ENCODE assay signal across 8 cellular contexts in genomic region chr6:27809939-27810767, GRCh38.
A peak's percentile ranks its signal among the peaks of the same experiment; 100 is the strongest.
DNase-seq lines count a peak whose midpoint lies in the region; ATAC-seq and TF ChIP-seq lines count a peak whose summit lies in the region.

No MANE protein-coding gene starts in this region.

- no peaks in the 10 kb centered on the region for H3K9me3 ChIP-seq in left lung

- H3K27ac ChIP-seq in left lung, result peak overlapping the region; percentile 90 to 95

- no peaks in the 10 kb centered on the region for H3K36me3 ChIP-seq in left lung

- no peak for TF ChIP-seq CTCF in left lung (IDR thresholded peaks at IDR 0.05)

- peak; percentile 29 for ATAC-seq in HG03378 (IDR thresholded peaks at IDR 0.05; ENCODE audit: unreplicated experiment)
- ATAC-seq in left lung, result peak; percentile 66

- in situ Hi-C loops in GM18951 (cut with MboI; ENCODE audit: low sequenced_read_pairs, unreplicated experiment), result loop anchor here (10.0 to 25.0 kb wide), 2 partner anchors 1573 to 1785 kb away; a partner anchor contains a TSS

- peaks cover 9 to 43% of the 10 kb centered on the region in 2 donors for H3K4me1 ChIP-seq in left lung

- H3K27me3 ChIP-seq in left lung, result peaks cover 0 to 34% of the 10 kb centered on the region in 2 donors

- DNase-seq in AG20443 (ENCODE audit: low spot score), result peak; percentile 78
- peak; percentile 13 to 86 for DNase-seq in NCI-H524 (lab: John Stamatoyannopoulos, UW)
- peak; percentile 79 for DNase-seq in activated CD4-positive, alpha-beta T cell treated with anti-CD3 and anti-CD28 coated beads for 48 hours
- peak; percentile 97 for DNase-seq in dermis blood vessel endothelial cell
- peak; percentile 87 for DNase-seq in left lung
- peak; percentile 71 for DNase-seq in stimulated activated CD4-positive, alpha-beta T cell treated with anti-CD3 and anti-CD28 coated beads, Interleukin-4, amount 100 ng/mL, for 24 hours

- H3K4me3 ChIP-seq in left lung, result peak overlapping the region; percentile 42 to 52

- intact Hi-C loops in left lung (cut with DNase I), result no loop called here

- peak; percentile 100 for TF ChIP-seq POLR2A in GM18951 (IDR thresholded peaks at IDR 0.05; ENCODE audit: extremely low read depth, insufficient read depth, insufficient read length)

Comparison
In these comparisons a context has a peak if more than half of its experiments do, and no peak if none do; other contexts are left out.
1. Peak in every context shown above with its lines: DNase-seq, ATAC-seq, H3K4me3 ChIP-seq and H3K27ac ChIP-seq.